In the genomic region with DNA sequence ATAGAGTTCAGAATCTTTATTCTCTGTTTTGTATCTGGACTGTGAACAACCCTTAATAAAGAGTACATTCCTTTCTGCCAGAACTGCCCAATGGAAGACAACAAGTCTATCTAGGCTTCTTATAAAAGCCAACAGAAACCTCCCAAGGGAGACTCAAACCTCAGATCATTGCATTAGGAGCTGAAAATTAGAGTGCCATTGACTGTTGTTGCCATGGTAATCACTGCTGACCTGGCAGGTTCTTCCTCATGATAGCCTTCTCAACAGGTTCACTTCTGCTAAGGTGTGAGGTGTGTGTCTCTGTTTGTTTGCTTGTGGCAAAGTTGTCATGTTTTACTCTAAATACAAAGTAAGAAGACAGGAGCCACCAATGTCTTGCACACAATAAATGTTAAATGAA, we compare ENCODE assay signal across 23 cellular contexts.
A peak's percentile ranks its signal among the peaks of the same experiment; 100 is the strongest.
DNase-seq lines count a peak whose midpoint lies in the region; TF ChIP-seq lines count a peak whose summit lies in the region.
"Had no signal": no experiment of that assay in that cellular context is flagged by ENCODE, and none has a peak within 500 bp of the region (broad histone marks: within the 10 kb centered on the region; RNA-seq: fewer than 3 reads in every experiment).

No MANE protein-coding gene starts in this region.

- H3K9me3 Mint-ChIP-seq in nephron progenitor cell (no peaks in the 10 kb centered on the region), osteocyte (ENCODE audit: unreplicated experiment) (no peaks in the 10 kb centered on the region)
- H3K9me3 Mint-ChIP-seq: CD8-positive, alpha-beta memory T cell; type B pancreatic cell had no signal

- H3K9me3 ChIP-seq in thyroid gland = no peaks in the 10 kb centered on the region
- H3K9me3 ChIP-seq: heart right ventricle, Peyer's patch had no signal

- no peak for TF ChIP-seq POLR2A in thyroid gland (IDR thresholded peaks at IDR 0.05)

- H3K4me1 Mint-ChIP-seq in nephron progenitor cell (no peaks in the 10 kb centered on the region), osteocyte (ENCODE audit: unreplicated experiment) (no peaks in the 10 kb centered on the region)
- H3K4me1 Mint-ChIP-seq: CD8-positive, alpha-beta memory T cell had no signal

- no peaks in the 10 kb centered on the region for H3K27me3 ChIP-seq in thyroid gland
- H3K27me3 ChIP-seq: brain microvascular endothelial cell, heart right ventricle, Peyer's patch had no signal

- TF ChIP-seq CTCF in thyroid gland (IDR thresholded peaks at IDR 0.05) = no peak
- no peak for TF ChIP-seq CTCF in nephron progenitor cell (IDR thresholded peaks at IDR 0.05)
- no peak for TF ChIP-seq CTCF in osteocyte (IDR thresholded peaks at IDR 0.05)

- no peak overlapping the region for H3K27ac Mint-ChIP-seq in nephron progenitor cell
- no peak overlapping the region for H3K27ac Mint-ChIP-seq in osteocyte (ENCODE audit: unreplicated experiment)
- H3K27ac Mint-ChIP-seq: CD8-positive, alpha-beta memory T cell; type B pancreatic cell had no signal

- H3K4me1 ChIP-seq in thyroid gland = peaks cover 0 to 13% of the 10 kb centered on the region in 2 donors
- H3K4me1 ChIP-seq: heart right ventricle, Peyer's patch had no signal

- H3K36me3 Mint-ChIP-seq in nephron progenitor cell (ENCODE audit: low read depth) (no peaks in the 10 kb centered on the region), osteocyte (ENCODE audit: unreplicated experiment) (no peaks in the 10 kb centered on the region)
- H3K36me3 Mint-ChIP-seq: CD8-positive, alpha-beta memory T cell; type B pancreatic cell had no signal

- intact Hi-C loops in thyroid gland (cut with DNase I) = no loop called here

- H3K4me3 ChIP-seq in thyroid gland (replicated peaks in 1 of 3) = no peak overlapping the region
- H3K4me3 ChIP-seq: heart right ventricle, Peyer's patch, skin epidermis had no signal

- H3K27me3 Mint-ChIP-seq in nephron progenitor cell (ENCODE audit: low read depth, poor library complexity) = no peaks in the 10 kb centered on the region
- H3K27me3 Mint-ChIP-seq in osteocyte (ENCODE audit: unreplicated experiment) = no peaks in the 10 kb centered on the region
- H3K27me3 Mint-ChIP-seq: type B pancreatic cell had no signal

- H3K4me3 Mint-ChIP-seq in nephron progenitor cell (no peak overlapping the region), osteocyte (ENCODE audit: unreplicated experiment) (no peak overlapping the region)
- H3K4me3 Mint-ChIP-seq: CD8-positive, alpha-beta memory T cell; type B pancreatic cell had no signal

- H3K36me3 ChIP-seq in thyroid gland = no peaks in the 10 kb centered on the region
- H3K36me3 ChIP-seq: brain microvascular endothelial cell, heart right ventricle, Peyer's patch had no signal

- DNase-seq in NCI-H2196 (lab: John Stamatoyannopoulos, UW; ENCODE audit: unreplicated experiment) = peak; percentile 7
- no peak for DNase-seq in NCI-H2196 treated with DMSO at 0.1 percent for 48 hours (lab: John Stamatoyannopoulos, UW; ENCODE audit: unreplicated experiment)
- DNase-seq in NCI-H146 treated with DMSO at 0.1 percent for 48 hours (lab: John Stamatoyannopoulos, UW; ENCODE audit: unreplicated experiment) = peak; percentile 74
- DNase-seq in NCI-H774 (lab: John Stamatoyannopoulos, UW) = peak; percentile 46
- peak; percentile 13 to 32 for DNase-seq in thyroid gland
- no peak for DNase-seq in nephron progenitor cell
- DNase-seq in activated naive CD4-positive, alpha-beta T cell (lab: John Stamatoyannopoulos, UW) = no peak
- no peak for DNase-seq in osteocyte (ENCODE audit: extremely low spot score, unreplicated experiment)
- DNase-seq: activated CD4-positive, alpha-beta T cell treated with anti-CD3 and anti-CD28 coated beads for 1 hour; activated naive CD4-positive, alpha-beta T cell treated with Interleukin-2 at 50 U/mL for 16 hours; activated T-cell treated with anti-CD3 and anti-CD28 coated beads, Interleukin-2, amount 50 U/mL, for 1 hour; AML-193; brain microvascular endothelial cell; CD8-positive, alpha-beta memory T cell; effector CD4-positive, alpha-beta T cell; erythroblast; foreskin fibroblast; heart right ventricle; NCI-H446 treated with DMSO at 0.1 percent for 48 hours; occipital lobe; Peyer's patch had no signal

- no peak overlapping the region for H3K27ac ChIP-seq in thyroid gland
- H3K27ac ChIP-seq: brain microvascular endothelial cell, heart right ventricle, Peyer's patch, skin epidermis had no signal

Comparison
In these comparisons a context has a peak if more than half of its experiments do, and no peak if none do; other contexts are left out.
1. DNase-seq: peak in NCI-H2196 (single experiment), NCI-H146 treated with DMSO at 0.1 percent for 48 hours (single experiment), NCI-H774 (single experiment) and thyroid gland (2 of 2); none in NCI-H2196 treated with DMSO at 0.1 percent for 48 hours (single experiment), nephron progenitor cell (single experiment), activated naive CD4-positive, alpha-beta T cell (0 of 4) and osteocyte (single experiment).